Comparison of ENCODE assay signal across 11 cellular contexts in the genomic region with DNA sequence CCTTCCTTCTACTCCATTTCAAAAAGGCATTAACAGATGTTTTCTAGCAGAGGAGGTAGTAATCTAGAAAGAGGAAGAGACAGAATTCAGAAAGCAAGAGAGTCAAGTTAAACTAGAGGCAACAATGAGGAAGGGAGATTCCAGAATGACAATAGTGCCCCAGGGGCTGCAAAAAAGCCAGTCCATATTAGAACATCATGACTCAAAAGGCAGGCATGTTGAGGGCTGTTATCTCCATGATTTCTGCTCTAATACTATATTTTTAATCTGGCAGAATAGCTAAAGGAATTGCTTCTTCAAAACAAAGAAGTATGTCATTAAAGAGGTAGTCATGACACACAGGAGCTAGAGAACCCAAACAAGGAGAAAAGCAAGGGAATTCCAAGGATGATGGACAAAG.
DNase-seq lines count a peak whose midpoint lies in the region; ATAC-seq, FAIRE-seq and TF ChIP-seq lines count a peak whose summit lies in the region.
"Had no signal": no experiment of that assay in that cellular context is flagged by ENCODE, and none has a peak within 500 bp of the region (broad histone marks: within the 10 kb centered on the region; RNA-seq: fewer than 3 reads in every experiment).

No MANE protein-coding gene starts in this region.

- no peak for FAIRE-seq in GM12891 (lab: Jason Lieb, UNC)

- no peak overlapping the region for H3K4me3 ChIP-seq in fibroblast of the aortic adventitia (ENCODE audit: low read depth, low read length)

- DNase-seq in GM12891 (ENCODE audit: insufficient read length, low spot score) (peak; percentile 5), HT1080 (ENCODE audit: low read depth) (peak; percentile 39), fibroblast of the aortic adventitia (ENCODE audit: low read depth) (peak; percentile 66), NCI-H345 treated with DMSO at 0.1 percent for 48 hours (lab: John Stamatoyannopoulos, UW; ENCODE audit: unreplicated experiment) (no peak), NCI-H1436 (lab: John Stamatoyannopoulos, UW) (no peak)
- DNase-seq in activated effector memory CD4-positive, alpha-beta T cell treated with anti-CD3 and anti-CD28 coated beads, Interleukin-2, amount 50 U/mL, for 16 hours: no peak
- DNase-seq: NCI-H1092 treated with DMSO at 0.1 percent for 48 hours, retina, SHP77 had no signal

- TF ChIP-seq CTCF in fibroblast of the aortic adventitia (IDR thresholded peaks at IDR 0.05; ENCODE audit: insufficient read depth, low read length): no peak

- ATAC-seq in GM21619 (IDR thresholded peaks at IDR 0.05; ENCODE audit: unreplicated experiment) (peak; percentile 57), GM21381 (IDR thresholded peaks at IDR 0.05; ENCODE audit: unreplicated experiment) (no peak)

- no peak for TF ChIP-seq POLR2A in GM12891 (IDR thresholded peaks at IDR 0.05; ENCODE audit: low read depth, low read length)

TF ChIP-seq in GM12891, 5 proteins besides CTCF, POLR2A, EP300 and RAD21:
- TF ChIP-seq SPI1 (IDR thresholded peaks at IDR 0.05; ENCODE audit: low read depth, low read length) (peak; percentile 89), POLR2AphosphoS5 (IDR thresholded peaks at IDR 0.05; ENCODE audit: low read depth, low read length) (no peak)

Comparison
In these comparisons a context has a peak if more than half of its experiments do, and no peak if none do; other contexts are left out.
1. DNase-seq: peak in GM12891 (single experiment), HT1080 (single experiment) and fibroblast of the aortic adventitia (single experiment); none in activated effector memory CD4-positive, alpha-beta T cell treated with anti-CD3 and anti-CD28 coated beads, Interleukin-2, amount 50 U/mL, for 16 hours (single experiment), NCI-H345 treated with DMSO at 0.1 percent for 48 hours (single experiment) and NCI-H1436 (single experiment).